In genomic region chr5:112976432-112977309, GRCh38 we compare ENCODE assay signal across 8 cellular contexts. TPM values are rescaled to one million over a fixed set of nuclear protein-coding genes. Genes with fewer than 3 reads are reported as not detected.
A peak's percentile ranks its signal among the peaks of the same experiment; 100 is the strongest.
DNase-seq lines count a peak whose midpoint lies in the region; ATAC-seq and TF ChIP-seq lines count a peak whose summit lies in the region.

TSS of gene DCP2 (plus strand) at chr5:112976798. CDS start at chr5:112976934, 136 bp downstream.

- DNase-seq in CD14-positive monocyte (ENCODE audit: low spot score) = peak; percentile 95
- DNase-seq in NCI-H82 (lab: John Stamatoyannopoulos, UW) = peak; percentile 99
- DNase-seq in activated CD4-positive, alpha-beta T cell treated with anti-CD3 and anti-CD28 coated beads, Interleukin-2, amount 50 U/mL, for 48 hours = peak; percentile 95 to 97
- DNase-seq in dermis blood vessel endothelial cell = peak; percentile 99
- peak; percentile 96 to 97 for DNase-seq in left lung
- peak; percentile 85 to 86 for DNase-seq in stimulated activated CD4-positive, alpha-beta T cell treated with anti-CD3 and anti-CD28 coated beads, Interleukin-2, amount 100 ng/mL, for 48 hours

- no peak for TF ChIP-seq CTCF in CD14-positive monocyte (IDR thresholded peaks at IDR 0.05)
- TF ChIP-seq CTCF in left lung (IDR thresholded peaks at IDR 0.05) = no peak

- no peaks in the 10 kb centered on the region for H3K9me3 ChIP-seq in left lung

- intact Hi-C loops in CD14-positive monocyte (cut with micrococcal nuclease) = loop anchor here in 1 of 2 donors (5.0 kb wide), 2 partner anchors 54 to 114 kb away; partner anchors contain the start of genes REEP5 and SRP19
- intact Hi-C loops in left lung (cut with DNase I) = no loop called here

- H3K27me3 ChIP-seq in left lung = no peaks in the 10 kb centered on the region

- H3K4me1 ChIP-seq in left lung = peaks cover 15 to 44% of the 10 kb centered on the region in 2 donors

- H3K27ac Mint-ChIP-seq in CD14-positive monocyte = peak within 1 kb of the TSS; percentile 96 to 99 (median 97)

- H3K36me3 ChIP-seq in left lung = no peaks in the 10 kb centered on the region

- peaks cover 42% of the 10 kb centered on the region for H3K4me1 Mint-ChIP-seq in CD14-positive monocyte

- no peaks in the 10 kb centered on the region for H3K9me3 Mint-ChIP-seq in CD14-positive monocyte

- H3K27me3 Mint-ChIP-seq in CD14-positive monocyte (ENCODE audit: low read depth in 3 of 3) = peaks cover 0 to 4% (median 0%) of the 10 kb centered on the region in 3 donors

- H3K27ac ChIP-seq in left lung = peak within 1 kb of the TSS; percentile 94 to 99

- H3K4me3 ChIP-seq in left lung = peak within 1 kb of the TSS; percentile 91 to 92

- ATAC-seq in GM19397 (IDR thresholded peaks at IDR 0.05; ENCODE audit: unreplicated experiment) (peak; percentile 99), HG03571 (IDR thresholded peaks at IDR 0.05; ENCODE audit: unreplicated experiment) (peak; percentile 98), left lung (peak; percentile 99)

- peaks cover 11 to 12% of the 10 kb centered on the region in 2 donors for H3K36me3 Mint-ChIP-seq in CD14-positive monocyte

- H3K4me3 Mint-ChIP-seq in CD14-positive monocyte = peak within 1 kb of the TSS; percentile 95 to 100

RNA-seq across cellular contexts. Expression of gene DCP2, which starts in this region (rescaled TPM):
- polyA plus RNA-seq in CD14-positive monocyte = 10 to 100 TPM; 58.9 to 62.2 TPM
- total RNA-seq in dermis blood vessel endothelial cell = 55.7 and 67.2 TPM in 2 replicates
- total RNA-seq in left lung = 10 to 100 TPM; 55.8 to 72.4 TPM

Comparison
In these comparisons a context has a peak if more than half of its experiments do, and no peak if none do; other contexts are left out.
1. Peak in every context shown above with its lines: DNase-seq, ATAC-seq, H3K4me3 ChIP-seq and H3K27ac ChIP-seq.